8 cellular contexts compared by ENCODE assay signal in genomic region chr10:103855424-103855823, GRCh38. TPM values are rescaled to one million over a fixed set of nuclear protein-coding genes. Genes with fewer than 3 reads are reported as not detected.
A peak's percentile ranks its signal among the peaks of the same experiment; 100 is the strongest.
DNase-seq lines count a peak whose midpoint lies in the region; ATAC-seq and TF ChIP-seq lines count a peak whose summit lies in the region.

A gene with protein sequence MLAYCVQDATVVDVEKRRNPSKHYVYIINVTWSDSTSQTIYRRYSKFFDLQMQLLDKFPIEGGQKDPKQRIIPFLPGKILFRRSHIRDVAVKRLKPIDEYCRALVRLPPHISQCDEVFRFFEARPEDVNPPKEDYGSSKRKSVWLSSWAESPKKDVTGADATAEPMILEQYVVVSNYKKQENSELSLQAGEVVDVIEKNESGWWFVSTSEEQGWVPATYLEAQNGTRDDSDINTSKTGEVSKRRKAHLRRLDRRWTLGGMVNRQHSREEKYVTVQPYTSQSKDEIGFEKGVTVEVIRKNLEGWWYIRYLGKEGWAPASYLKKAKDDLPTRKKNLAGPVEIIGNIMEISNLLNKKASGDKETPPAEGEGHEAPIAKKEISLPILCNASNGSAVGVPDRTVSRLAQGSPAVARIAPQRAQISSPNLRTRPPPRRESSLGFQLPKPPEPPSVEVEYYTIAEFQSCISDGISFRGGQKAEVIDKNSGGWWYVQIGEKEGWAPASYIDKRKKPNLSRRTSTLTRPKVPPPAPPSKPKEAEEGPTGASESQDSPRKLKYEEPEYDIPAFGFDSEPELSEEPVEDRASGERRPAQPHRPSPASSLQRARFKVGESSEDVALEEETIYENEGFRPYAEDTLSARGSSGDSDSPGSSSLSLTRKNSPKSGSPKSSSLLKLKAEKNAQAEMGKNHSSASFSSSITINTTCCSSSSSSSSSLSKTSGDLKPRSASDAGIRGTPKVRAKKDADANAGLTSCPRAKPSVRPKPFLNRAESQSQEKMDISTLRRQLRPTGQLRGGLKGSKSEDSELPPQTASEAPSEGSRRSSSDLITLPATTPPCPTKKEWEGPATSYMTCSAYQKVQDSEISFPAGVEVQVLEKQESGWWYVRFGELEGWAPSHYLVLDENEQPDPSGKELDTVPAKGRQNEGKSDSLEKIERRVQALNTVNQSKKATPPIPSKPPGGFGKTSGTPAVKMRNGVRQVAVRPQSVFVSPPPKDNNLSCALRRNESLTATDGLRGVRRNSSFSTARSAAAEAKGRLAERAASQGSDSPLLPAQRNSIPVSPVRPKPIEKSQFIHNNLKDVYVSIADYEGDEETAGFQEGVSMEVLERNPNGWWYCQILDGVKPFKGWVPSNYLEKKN (minus strand): TSS chr10:103855576. CDS start chr10:103855266, 310 bp downstream.

- H3K27ac ChIP-seq in endodermal cell (ENCODE audit: low read depth, low read length) (peak within 1 kb of the TSS; percentile 15), upper lobe of left lung (peak within 1 kb of the TSS; percentile 41 to 83 (median 71))

- TF ChIP-seq POLR2A in upper lobe of left lung (IDR thresholded peaks at IDR 0.05), result peak in 1 of 4 donors; percentile 15

- no peaks in the 10 kb centered on the region for H3K36me3 ChIP-seq in endodermal cell (ENCODE audit: control insufficient read depth, insufficient read depth, low read length)
- H3K36me3 ChIP-seq in upper lobe of left lung, result no peaks in the 10 kb centered on the region

- H3K9ac ChIP-seq in endodermal cell (ENCODE audit: extremely low read depth, low read length, poor library complexity, severe bottlenecking), result peak within 1 kb of the TSS; percentile 36

- peak; percentile 41 for DNase-seq in stimulated activated CD4-positive, alpha-beta T cell treated with anti-CD3 and anti-CD28 coated beads, Interleukin-15, amount 100 ng/mL, for 24 hours
- DNase-seq in stimulated activated CD4-positive, alpha-beta T cell treated with anti-CD3 and anti-CD28 coated beads, Interleukin-1b, Interleukin-23, amount 100 ng/mL, for 48 hours, result no peak
- DNase-seq in UCSD-AML1 (lab: John Stamatoyannopoulos, UW; ENCODE audit: unreplicated experiment) (peak; percentile 65), endodermal cell (peak; percentile 84), mesothelial cell of epicardium (ENCODE audit: low spot score in 2 of 2, unreplicated experiment in 2 of 2) (peak; percentile 50 to 65), upper lobe of left lung (peak in 1 of 2 donors; percentile 88)

- H3K4me1 Mint-ChIP-seq in endodermal cell (peaks cover 28% of the 10 kb centered on the region), mesothelial cell of epicardium (peaks cover 46% of the 10 kb centered on the region)

- H3K4me3 Mint-ChIP-seq in endodermal cell, result peak within 1 kb of the TSS; percentile 75
- peak within 1 kb of the TSS; percentile 88 for H3K4me3 Mint-ChIP-seq in mesothelial cell of epicardium

- peaks cover 19% of the 10 kb centered on the region for H3K27me3 Mint-ChIP-seq in endodermal cell (ENCODE audit: insufficient read depth)
- H3K27me3 Mint-ChIP-seq in mesothelial cell of epicardium (ENCODE audit: low read depth), result no peaks in the 10 kb centered on the region

- H3K9me3 ChIP-seq in endodermal cell (ENCODE audit: control insufficient read depth, low read length) (no peaks in the 10 kb centered on the region), upper lobe of left lung (no peaks in the 10 kb centered on the region)

- H3K9me3 Mint-ChIP-seq in endodermal cell (no peaks in the 10 kb centered on the region), mesothelial cell of epicardium (no peaks in the 10 kb centered on the region)

- H3K4me3 ChIP-seq in endodermal cell (ENCODE audit: low read length) (peak within 1 kb of the TSS; percentile 82), upper lobe of left lung (peak within 1 kb of the TSS; percentile 68 to 75 (median 72))

- H3K27ac Mint-ChIP-seq in endodermal cell (peak within 1 kb of the TSS; percentile 55), mesothelial cell of epicardium (peak within 1 kb of the TSS; percentile 84)

- H3K36me3 Mint-ChIP-seq in endodermal cell (ENCODE audit: low read depth) (no peaks in the 10 kb centered on the region), mesothelial cell of epicardium (no peaks in the 10 kb centered on the region)

- H3K4me1 ChIP-seq in endodermal cell (ENCODE audit: control insufficient read depth, insufficient read depth, low read length), result peaks cover 18% of the 10 kb centered on the region
- peaks cover 52 to 70% (median 54%) of the 10 kb centered on the region in 4 donors for H3K4me1 ChIP-seq in upper lobe of left lung

- 0% methylated on average over 51 of the region's 54 CpGs; no CpG with 5 or more reads in 1 of the 2 experiments for WGBS in endodermal cell (ENCODE audit: insufficient coverage in 1 of 2, insufficient read length in 1 of 2), 2 experiments
- 0% methylated on average over 7 of the region's 54 CpGs; no CpG with 5 or more reads in 1 of the 2 donors for WGBS in upper lobe of left lung, 2 donors

- ATAC-seq in upper lobe of left lung (ENCODE audit: low FRiP score in 2 of 2), result peak in 1 of 2 donors; percentile 46
- no peak for ATAC-seq in HG03460 (IDR thresholded peaks at IDR 0.05; ENCODE audit: unreplicated experiment)
- ATAC-seq in HG03354 (IDR thresholded peaks at IDR 0.05; ENCODE audit: poor library complexity, severe bottlenecking, unreplicated experiment), result no peak

- TF ChIP-seq CTCF in endodermal cell (conservative IDR thresholded peaks at IDR 0.05) (no peak), mesothelial cell of epicardium (IDR thresholded peaks at IDR 0.05; ENCODE audit: unreplicated experiment) (no peak), upper lobe of left lung (IDR thresholded peaks at IDR 0.05) (peak in 5 of 6 experiments; percentile 45 to 74 (median 63))

- H3K27me3 ChIP-seq in endodermal cell (ENCODE audit: control insufficient read depth, insufficient read depth, low read length, poor library complexity, severe bottlenecking) (peaks cover 29% of the 10 kb centered on the region), upper lobe of left lung (peaks cover 0 to 9% (median 0%) of the 10 kb centered on the region in 4 donors)

- no peak for TF ChIP-seq EP300 in upper lobe of left lung (IDR thresholded peaks at IDR 0.05)

RNA-seq across cellular contexts. Expression of the gene that starts here (rescaled TPM):
- 10 to 100 TPM; 15.7 to 22.6 TPM for total RNA-seq in endodermal cell
- polyA plus RNA-seq in endodermal cell (2013, experiment 1 of 2), result 11.5 TPM
- polyA plus RNA-seq in endodermal cell (2013, experiment 2 of 2), result 11.0 TPM
- 33.5 to 36.8 TPM (median 34.4 TPM) in 3 replicates for total RNA-seq in mesothelial cell of epicardium
- total RNA-seq in upper lobe of left lung, result 10 to 100 TPM; 19.6 to 42.2 (median 30.8) TPM

Comparison
In these comparisons a context has a peak if more than half of its experiments do, and no peak if none do; other contexts are left out.
1. CTCF ChIP-seq: peak in upper lobe of left lung (5 of 6); none in endodermal cell (single experiment) and mesothelial cell of epicardium (single experiment).